1 cellular context compared by ENCODE assay signal in the genomic region with DNA sequence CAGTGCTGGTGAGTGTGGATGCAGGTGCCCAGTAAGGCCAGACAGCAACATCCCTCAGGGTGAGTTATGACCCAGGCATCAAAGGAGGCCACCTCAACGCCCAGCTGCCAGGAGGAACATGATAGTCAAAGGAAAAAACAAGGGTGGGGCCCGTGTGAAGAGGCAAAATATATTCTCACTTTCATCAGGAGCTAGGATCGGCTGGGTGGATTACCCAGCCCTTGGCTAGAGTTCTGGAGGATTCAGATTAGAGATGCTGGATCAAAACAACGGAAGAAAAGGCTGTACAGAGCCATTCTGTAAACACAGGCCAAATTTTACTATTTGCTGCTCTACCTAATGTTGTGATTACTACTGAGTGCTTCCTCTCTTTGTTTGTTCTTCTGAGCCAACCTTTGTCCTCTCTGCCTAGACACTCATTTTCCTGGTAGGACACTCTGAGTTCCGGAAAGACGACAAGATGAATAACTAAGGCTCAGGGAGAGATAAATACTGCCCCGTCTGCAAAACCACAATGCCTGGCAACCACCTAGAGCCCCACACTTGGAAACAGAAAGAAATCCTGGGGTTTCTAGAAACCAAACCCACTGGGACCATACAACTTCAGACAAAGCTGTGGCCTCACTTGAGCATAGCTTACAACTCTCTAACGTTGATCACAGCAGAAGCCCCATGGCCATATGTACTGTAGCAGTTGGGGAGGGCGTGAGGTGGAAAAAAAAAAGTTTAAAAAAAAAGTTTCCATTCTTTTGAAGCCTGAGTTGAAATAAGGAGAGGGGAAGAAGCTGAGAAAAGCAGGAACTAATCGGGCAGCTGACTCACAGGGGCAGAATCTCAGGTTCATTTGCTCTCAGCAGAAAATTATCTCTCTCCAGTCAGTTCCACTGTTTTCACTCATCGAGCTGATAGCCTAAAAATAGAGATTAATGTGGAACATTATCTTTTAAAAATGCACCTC.
TF ChIP-seq lines count a peak whose summit lies in the region.

No MANE protein-coding gene starts in this region.

TF ChIP-seq in HepG2, 621 proteins besides CTCF, POLR2A, EP300 and RAD21 (continued from another document):
- TF ChIP-seq, protein P1, sequence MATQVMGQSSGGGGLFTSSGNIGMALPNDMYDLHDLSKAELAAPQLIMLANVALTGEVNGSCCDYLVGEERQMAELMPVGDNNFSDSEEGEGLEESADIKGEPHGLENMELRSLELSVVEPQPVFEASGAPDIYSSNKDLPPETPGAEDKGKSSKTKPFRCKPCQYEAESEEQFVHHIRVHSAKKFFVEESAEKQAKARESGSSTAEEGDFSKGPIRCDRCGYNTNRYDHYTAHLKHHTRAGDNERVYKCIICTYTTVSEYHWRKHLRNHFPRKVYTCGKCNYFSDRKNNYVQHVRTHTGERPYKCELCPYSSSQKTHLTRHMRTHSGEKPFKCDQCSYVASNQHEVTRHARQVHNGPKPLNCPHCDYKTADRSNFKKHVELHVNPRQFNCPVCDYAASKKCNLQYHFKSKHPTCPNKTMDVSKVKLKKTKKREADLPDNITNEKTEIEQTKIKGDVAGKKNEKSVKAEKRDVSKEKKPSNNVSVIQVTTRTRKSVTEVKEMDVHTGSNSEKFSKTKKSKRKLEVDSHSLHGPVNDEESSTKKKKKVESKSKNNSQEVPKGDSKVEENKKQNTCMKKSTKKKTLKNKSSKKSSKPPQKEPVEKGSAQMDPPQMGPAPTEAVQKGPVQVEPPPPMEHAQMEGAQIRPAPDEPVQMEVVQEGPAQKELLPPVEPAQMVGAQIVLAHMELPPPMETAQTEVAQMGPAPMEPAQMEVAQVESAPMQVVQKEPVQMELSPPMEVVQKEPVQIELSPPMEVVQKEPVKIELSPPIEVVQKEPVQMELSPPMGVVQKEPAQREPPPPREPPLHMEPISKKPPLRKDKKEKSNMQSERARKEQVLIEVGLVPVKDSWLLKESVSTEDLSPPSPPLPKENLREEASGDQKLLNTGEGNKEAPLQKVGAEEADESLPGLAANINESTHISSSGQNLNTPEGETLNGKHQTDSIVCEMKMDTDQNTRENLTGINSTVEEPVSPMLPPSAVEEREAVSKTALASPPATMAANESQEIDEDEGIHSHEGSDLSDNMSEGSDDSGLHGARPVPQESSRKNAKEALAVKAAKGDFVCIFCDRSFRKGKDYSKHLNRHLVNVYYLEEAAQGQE (IDR thresholded peaks at IDR 0.05; ENCODE audit: borderline replicate concordance in 1 of 2, low read depth in 1 of 2, low read length in 2 of 2) = no peak
- TF ChIP-seq, protein P2, sequence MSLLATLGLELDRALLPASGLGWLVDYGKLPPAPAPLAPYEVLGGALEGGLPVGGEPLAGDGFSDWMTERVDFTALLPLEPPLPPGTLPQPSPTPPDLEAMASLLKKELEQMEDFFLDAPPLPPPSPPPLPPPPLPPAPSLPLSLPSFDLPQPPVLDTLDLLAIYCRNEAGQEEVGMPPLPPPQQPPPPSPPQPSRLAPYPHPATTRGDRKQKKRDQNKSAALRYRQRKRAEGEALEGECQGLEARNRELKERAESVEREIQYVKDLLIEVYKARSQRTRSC (CRISPR knock-in tag; IDR thresholded peaks at IDR 0.05; ENCODE audit: low read depth) = no peak
- TF ChIP-seq, protein P3, sequence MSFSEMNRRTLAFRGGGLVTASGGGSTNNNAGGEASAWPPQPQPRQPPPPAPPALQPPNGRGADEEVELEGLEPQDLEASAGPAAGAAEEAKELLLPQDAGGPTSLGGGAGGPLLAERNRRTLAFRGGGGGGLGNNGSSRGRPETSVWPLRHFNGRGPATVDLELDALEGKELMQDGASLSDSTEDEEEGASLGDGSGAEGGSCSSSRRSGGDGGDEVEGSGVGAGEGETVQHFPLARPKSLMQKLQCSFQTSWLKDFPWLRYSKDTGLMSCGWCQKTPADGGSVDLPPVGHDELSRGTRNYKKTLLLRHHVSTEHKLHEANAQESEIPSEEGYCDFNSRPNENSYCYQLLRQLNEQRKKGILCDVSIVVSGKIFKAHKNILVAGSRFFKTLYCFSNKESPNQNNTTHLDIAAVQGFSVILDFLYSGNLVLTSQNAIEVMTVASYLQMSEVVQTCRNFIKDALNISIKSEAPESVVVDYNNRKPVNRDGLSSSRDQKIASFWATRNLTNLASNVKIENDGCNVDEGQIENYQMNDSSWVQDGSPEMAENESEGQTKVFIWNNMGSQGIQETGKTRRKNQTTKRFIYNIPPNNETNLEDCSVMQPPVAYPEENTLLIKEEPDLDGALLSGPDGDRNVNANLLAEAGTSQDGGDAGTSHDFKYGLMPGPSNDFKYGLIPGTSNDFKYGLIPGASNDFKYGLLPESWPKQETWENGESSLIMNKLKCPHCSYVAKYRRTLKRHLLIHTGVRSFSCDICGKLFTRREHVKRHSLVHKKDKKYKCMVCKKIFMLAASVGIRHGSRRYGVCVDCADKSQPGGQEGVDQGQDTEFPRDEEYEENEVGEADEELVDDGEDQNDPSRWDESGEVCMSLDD (CRISPR knock-in tag; IDR thresholded peaks at IDR 0.05; ENCODE audit: borderline replicate concordance) = no peak
- TF ChIP-seq, protein P4, sequence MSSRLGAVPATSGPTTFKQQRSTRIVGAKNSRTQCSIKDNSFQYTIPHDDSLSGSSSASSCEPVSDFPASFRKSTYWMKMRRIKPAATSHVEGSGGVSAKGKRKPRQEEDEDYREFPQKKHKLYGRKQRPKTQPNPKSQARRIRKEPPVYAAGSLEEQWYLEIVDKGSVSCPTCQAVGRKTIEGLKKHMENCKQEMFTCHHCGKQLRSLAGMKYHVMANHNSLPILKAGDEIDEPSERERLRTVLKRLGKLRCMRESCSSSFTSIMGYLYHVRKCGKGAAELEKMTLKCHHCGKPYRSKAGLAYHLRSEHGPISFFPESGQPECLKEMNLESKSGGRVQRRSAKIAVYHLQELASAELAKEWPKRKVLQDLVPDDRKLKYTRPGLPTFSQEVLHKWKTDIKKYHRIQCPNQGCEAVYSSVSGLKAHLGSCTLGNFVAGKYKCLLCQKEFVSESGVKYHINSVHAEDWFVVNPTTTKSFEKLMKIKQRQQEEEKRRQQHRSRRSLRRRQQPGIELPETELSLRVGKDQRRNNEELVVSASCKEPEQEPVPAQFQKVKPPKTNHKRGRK (CRISPR knock-in tag; IDR thresholded peaks at IDR 0.05) = no peak
- no peak for TF ChIP-seq EHMT2 (IDR thresholded peaks at IDR 0.05; ENCODE audit: borderline replicate concordance, low read depth, low read length)
- TF ChIP-seq MED1 (CRISPR knock-in tag; IDR thresholded peaks at IDR 0.05) = peak; percentile 32; the same call in 1 of the 2 replicates
- TF ChIP-seq ZNF234 (CRISPR knock-in tag; conservative IDR thresholded peaks at IDR 0.05) = no peak
- no peak for TF ChIP-seq ZNF768 (CRISPR knock-in tag; IDR thresholded peaks at IDR 0.05)
- TF ChIP-seq ZNF644 (CRISPR knock-in tag; IDR thresholded peaks at IDR 0.05; ENCODE audit: low read depth) = peak; percentile 42; the same call in 1 of the 2 replicates
- peak; percentile 44; the same call in 1 of the 2 replicates for TF ChIP-seq BCL6 (CRISPR knock-in tag; IDR thresholded peaks at IDR 0.05)
- TF ChIP-seq, protein P5, sequence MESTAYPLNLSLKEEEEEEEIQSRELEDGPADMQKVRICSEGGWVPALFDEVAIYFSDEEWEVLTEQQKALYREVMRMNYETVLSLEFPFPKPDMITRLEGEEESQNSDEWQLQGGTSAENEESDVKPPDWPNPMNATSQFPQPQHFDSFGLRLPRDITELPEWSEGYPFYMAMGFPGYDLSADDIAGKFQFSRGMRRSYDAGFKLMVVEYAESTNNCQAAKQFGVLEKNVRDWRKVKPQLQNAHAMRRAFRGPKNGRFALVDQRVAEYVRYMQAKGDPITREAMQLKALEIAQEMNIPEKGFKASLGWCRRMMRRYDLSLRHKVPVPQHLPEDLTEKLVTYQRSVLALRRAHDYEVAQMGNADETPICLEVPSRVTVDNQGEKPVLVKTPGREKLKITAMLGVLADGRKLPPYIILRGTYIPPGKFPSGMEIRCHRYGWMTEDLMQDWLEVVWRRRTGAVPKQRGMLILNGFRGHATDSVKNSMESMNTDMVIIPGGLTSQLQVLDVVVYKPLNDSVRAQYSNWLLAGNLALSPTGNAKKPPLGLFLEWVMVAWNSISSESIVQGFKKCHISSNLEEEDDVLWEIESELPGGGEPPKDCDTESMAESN (CRISPR knock-in tag; conservative IDR thresholded peaks at IDR 0.05) = no peak
- TF ChIP-seq, protein P6, sequence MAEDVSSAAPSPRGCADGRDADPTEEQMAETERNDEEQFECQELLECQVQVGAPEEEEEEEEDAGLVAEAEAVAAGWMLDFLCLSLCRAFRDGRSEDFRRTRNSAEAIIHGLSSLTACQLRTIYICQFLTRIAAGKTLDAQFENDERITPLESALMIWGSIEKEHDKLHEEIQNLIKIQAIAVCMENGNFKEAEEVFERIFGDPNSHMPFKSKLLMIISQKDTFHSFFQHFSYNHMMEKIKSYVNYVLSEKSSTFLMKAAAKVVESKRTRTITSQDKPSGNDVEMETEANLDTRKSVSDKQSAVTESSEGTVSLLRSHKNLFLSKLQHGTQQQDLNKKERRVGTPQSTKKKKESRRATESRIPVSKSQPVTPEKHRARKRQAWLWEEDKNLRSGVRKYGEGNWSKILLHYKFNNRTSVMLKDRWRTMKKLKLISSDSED (CRISPR knock-in tag; IDR thresholded peaks at IDR 0.05) = no peak
- TF ChIP-seq ZZZ3 (CRISPR knock-in tag; IDR thresholded peaks at IDR 0.05; ENCODE audit: borderline replicate concordance) = no peak
- TF ChIP-seq FOXJ3 (CRISPR knock-in tag; IDR thresholded peaks at IDR 0.05; ENCODE audit: borderline replicate concordance) = no peak; the same call in 1 of the 2 replicates
- peak; percentile 25; the same call in 1 of the 2 replicates for TF ChIP-seq IRF2 (CRISPR knock-in tag; IDR thresholded peaks at IDR 0.05)
- no peak for TF ChIP-seq CBX5 (CRISPR knock-in tag; IDR thresholded peaks at IDR 0.05; ENCODE audit: borderline replicate concordance)
- TF ChIP-seq THAP11 (CRISPR knock-in tag; IDR thresholded peaks at IDR 0.05) = no peak
- TF ChIP-seq, protein P7, sequence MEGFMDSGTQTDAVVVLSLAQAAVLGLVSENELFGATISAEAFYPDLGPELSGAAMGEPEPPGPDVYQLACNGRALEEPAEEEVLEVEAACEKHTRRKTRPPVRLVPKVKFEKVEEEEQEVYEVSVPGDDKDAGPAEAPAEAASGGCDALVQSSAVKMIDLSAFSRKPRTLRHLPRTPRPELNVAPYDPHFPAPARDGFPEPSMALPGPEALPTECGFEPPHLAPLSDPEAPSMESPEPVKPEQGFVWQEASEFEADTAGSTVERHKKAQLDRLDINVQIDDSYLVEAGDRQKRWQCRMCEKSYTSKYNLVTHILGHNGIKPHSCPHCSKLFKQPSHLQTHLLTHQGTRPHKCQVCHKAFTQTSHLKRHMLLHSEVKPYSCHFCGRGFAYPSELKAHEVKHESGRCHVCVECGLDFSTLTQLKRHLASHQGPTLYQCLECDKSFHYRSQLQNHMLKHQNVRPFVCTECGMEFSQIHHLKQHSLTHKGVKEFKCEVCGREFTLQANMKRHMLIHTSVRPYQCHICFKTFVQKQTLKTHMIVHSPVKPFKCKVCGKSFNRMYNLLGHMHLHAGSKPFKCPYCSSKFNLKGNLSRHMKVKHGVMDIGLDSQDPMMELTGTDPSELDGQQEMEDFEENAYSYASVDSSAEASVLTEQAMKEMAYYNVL (CRISPR knock-in tag; IDR thresholded peaks at IDR 0.05; ENCODE audit: borderline replicate concordance) = peak; percentile 78
- TF ChIP-seq NR2F6 (IDR thresholded peaks at IDR 0.05) = no peak
- TF ChIP-seq NR2F6 (CRISPR knock-in tag; IDR thresholded peaks at IDR 0.05) = peak; percentile 23; the same call in 1 of the 2 replicates
- no peak for TF ChIP-seq ZNF383 (CRISPR knock-in tag; IDR thresholded peaks at IDR 0.05; ENCODE audit: borderline replicate concordance)
- TF ChIP-seq HMG20A (CRISPR knock-in tag; IDR thresholded peaks at IDR 0.05; ENCODE audit: borderline replicate concordance) = 0 out of 2 replicates have a peak, but pooled peaks have one; percentile 24
- peak; percentile 46 for TF ChIP-seq RXRB (CRISPR knock-in tag; IDR thresholded peaks at IDR 0.05; ENCODE audit: borderline replicate concordance)
- TF ChIP-seq KMT2A (CRISPR knock-in tag; IDR thresholded peaks at IDR 0.05) = no peak
- TF ChIP-seq CENPT (CRISPR knock-in tag; IDR thresholded peaks at IDR 0.05; ENCODE audit: low read depth) = no peak
- TF ChIP-seq ZSCAN29 (CRISPR knock-in tag; conservative IDR thresholded peaks at IDR 0.05) = no peak
- TF ChIP-seq FOXA1 (IDR thresholded peaks at IDR 0.05) = no peak
- peak; percentile 58; the same call in 1 of the 2 replicates for TF ChIP-seq FOXA1 (CRISPR knock-in tag; IDR thresholded peaks at IDR 0.05)
- no peak for TF ChIP-seq THYN1 (CRISPR knock-in tag; IDR thresholded peaks at IDR 0.05; ENCODE audit: borderline replicate concordance, low read depth)
- TF ChIP-seq, protein P8, sequence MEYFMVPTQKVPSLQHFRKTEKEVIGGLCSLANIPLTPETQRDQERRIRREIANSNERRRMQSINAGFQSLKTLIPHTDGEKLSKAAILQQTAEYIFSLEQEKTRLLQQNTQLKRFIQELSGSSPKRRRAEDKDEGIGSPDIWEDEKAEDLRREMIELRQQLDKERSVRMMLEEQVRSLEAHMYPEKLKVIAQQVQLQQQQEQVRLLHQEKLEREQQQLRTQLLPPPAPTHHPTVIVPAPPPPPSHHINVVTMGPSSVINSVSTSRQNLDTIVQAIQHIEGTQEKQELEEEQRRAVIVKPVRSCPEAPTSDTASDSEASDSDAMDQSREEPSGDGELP (IDR thresholded peaks at IDR 0.05; ENCODE audit: borderline replicate concordance, low read depth) = no peak
- no peak for TF ChIP-seq FIP1L1 (IDR thresholded peaks at IDR 0.05; ENCODE audit: borderline replicate concordance, insufficient read depth, low read depth, low read length)
- TF ChIP-seq, protein P9, sequence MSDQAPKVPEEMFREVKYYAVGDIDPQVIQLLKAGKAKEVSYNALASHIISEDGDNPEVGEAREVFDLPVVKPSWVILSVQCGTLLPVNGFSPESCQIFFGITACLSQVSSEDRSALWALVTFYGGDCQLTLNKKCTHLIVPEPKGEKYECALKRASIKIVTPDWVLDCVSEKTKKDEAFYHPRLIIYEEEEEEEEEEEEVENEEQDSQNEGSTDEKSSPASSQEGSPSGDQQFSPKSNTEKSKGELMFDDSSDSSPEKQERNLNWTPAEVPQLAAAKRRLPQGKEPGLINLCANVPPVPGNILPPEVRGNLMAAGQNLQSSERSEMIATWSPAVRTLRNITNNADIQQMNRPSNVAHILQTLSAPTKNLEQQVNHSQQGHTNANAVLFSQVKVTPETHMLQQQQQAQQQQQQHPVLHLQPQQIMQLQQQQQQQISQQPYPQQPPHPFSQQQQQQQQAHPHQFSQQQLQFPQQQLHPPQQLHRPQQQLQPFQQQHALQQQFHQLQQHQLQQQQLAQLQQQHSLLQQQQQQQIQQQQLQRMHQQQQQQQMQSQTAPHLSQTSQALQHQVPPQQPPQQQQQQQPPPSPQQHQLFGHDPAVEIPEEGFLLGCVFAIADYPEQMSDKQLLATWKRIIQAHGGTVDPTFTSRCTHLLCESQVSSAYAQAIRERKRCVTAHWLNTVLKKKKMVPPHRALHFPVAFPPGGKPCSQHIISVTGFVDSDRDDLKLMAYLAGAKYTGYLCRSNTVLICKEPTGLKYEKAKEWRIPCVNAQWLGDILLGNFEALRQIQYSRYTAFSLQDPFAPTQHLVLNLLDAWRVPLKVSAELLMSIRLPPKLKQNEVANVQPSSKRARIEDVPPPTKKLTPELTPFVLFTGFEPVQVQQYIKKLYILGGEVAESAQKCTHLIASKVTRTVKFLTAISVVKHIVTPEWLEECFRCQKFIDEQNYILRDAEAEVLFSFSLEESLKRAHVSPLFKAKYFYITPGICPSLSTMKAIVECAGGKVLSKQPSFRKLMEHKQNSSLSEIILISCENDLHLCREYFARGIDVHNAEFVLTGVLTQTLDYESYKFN (CRISPR knock-in tag; conservative IDR thresholded peaks at IDR 0.05) = peak; percentile 70
- TF ChIP-seq HNRNPH1 (optimal IDR thresholded peaks at IDR 0.05; ENCODE audit: low read depth, low read length) = no peak
